ENCODE assay signal across 16 cellular contexts in the genomic region with DNA sequence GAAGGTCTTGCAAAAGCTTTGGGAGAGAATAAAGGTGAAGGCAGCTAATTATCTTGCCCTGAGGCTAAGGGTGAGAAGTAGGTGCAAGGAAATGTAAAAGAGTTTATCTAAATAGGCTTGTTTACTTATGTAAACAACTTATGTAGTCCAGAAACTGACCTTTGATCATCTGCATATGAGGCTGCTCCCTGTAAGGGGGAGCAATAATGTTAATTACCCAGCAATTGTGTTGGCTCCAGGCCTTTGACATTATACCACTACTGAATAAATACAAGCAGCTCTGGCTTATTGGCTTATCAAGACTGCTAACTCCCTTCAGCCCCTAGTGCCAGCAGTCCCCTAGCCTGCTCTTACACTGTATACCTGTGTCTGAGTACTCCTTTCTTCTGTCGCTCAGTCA.
"Had no signal": no experiment of that assay in that cellular context is flagged by ENCODE, and none has a peak within 500 bp of the region (broad histone marks: within the 10 kb centered on the region; RNA-seq: fewer than 3 reads in every experiment).

No MANE protein-coding gene starts in this region.

- DNase-seq: cortex of kidney; foreskin fibroblast; gastrocnemius medialis; head of caudate nucleus; kidney; left lung; mesenchymal stem cell; midbrain; naive thymus-derived CD4-positive, alpha-beta T cell; stimulated activated CD4-positive, alpha-beta T cell treated with anti-CD3 and anti-CD28 coated beads, Interleukin-2, amount 100 ng/mL, for 24 hours; stimulated activated CD4-positive, alpha-beta T cell treated with anti-CD3 and anti-CD28 coated beads, Interleukin-4, amount 100 ng/mL, for 24 hours; stimulated activated naive B cell treated with anti-CD40 and anti-IgM and Interleukin-4, amounts not matched to agents 10 μg/mL and 1 μg/mL and 100 μg/mL, for 72 hours; upper lobe of right lung; uterus had no signal

- ATAC-seq: esophagus mucosa; gastrocnemius medialis; left lung; naive thymus-derived CD4-positive, alpha-beta T cell; sciatic nerve; stimulated activated naive B cell treated with anti-CD40 and anti-IgM and Interleukin-4, amounts not matched to agents 10 μg/mL and 1 μg/mL and 100 μg/mL, for 72 hours; upper lobe of right lung had no signal
